In the genomic region with DNA sequence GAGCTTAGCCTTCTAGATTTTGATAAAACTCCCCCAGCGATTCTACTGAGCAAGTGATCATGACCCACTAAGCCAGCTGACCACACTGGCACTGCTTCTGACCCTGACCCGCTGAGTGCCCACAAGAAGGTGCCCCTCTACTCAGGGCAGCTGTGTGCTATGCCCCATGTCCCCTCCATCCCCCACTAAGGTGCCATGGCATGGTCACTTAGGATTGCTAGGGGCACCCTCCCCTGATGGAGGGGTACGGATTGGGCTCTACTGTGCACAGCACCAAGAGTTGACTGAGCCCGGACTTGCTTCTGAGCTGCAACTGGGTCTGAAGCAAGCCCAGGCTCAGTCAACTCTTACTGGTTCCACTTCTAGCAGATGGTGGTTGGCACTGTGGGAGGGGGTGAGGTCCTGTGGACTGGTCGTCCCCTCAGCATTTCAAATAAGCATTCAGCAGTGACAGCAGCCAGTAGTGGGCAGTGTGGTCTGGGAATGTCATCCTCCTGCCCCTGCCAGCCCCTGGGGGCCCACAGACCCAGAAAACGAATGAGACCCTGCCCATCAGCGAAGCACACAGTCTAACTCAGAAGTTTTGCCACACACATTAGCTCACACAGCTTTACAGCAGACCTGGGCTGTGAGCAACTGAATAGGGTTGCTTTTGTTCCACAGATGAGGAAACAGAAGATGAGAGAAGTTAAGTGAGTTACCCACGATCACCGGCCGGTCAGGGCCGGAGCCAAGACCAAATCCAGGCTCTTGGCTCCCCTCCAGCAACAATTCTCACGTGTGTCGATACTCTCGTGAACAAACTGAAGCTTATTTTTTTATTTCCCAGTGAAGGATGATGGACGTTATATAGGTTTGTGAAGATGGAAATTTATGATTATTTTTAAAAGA, we compare ENCODE assay signal across 14 cellular contexts. TPM values are rescaled to one million over a fixed set of nuclear protein-coding genes. Genes with fewer than 3 reads are reported as not detected.
DNase-seq lines count a peak whose midpoint lies in the region; ATAC-seq and TF ChIP-seq lines count a peak whose summit lies in the region.
"Had no signal": no experiment of that assay in that cellular context is flagged by ENCODE, and none has a peak within 500 bp of the region (broad histone marks: within the 10 kb centered on the region; RNA-seq: fewer than 3 reads in every experiment).

No MANE protein-coding gene starts in this region.

- no peaks in the 10 kb centered on the region for H3K36me3 ChIP-seq in smooth muscle cell (ENCODE audit: low read depth)

- peaks cover 4% of the 10 kb centered on the region for H3K36me3 Mint-ChIP-seq in T-helper 17 cell (ENCODE audit: low read depth)
- H3K36me3 Mint-ChIP-seq in immature natural killer cell: peaks cover 6 to 8% (median 7%) of the 10 kb centered on the region in 3 donors

- peak overlapping the region; percentile 12 for H3K9ac ChIP-seq in smooth muscle cell (ENCODE audit: low read depth)

- H3F3A ChIP-seq in smooth muscle cell (ENCODE audit: low read depth): peaks cover 32% of the 10 kb centered on the region

- no peaks in the 10 kb centered on the region for H4K20me1 ChIP-seq in smooth muscle cell (ENCODE audit: low read depth)

- no peaks in the 10 kb centered on the region for H3K79me2 ChIP-seq in smooth muscle cell (ENCODE audit: low read depth)

- peak; percentile 5 for TF ChIP-seq CTCF in GM20000 (IDR thresholded peaks at IDR 0.05; ENCODE audit: extremely low read depth, missing control alignments)
- TF ChIP-seq CTCF in smooth muscle cell (IDR thresholded peaks at IDR 0.05; ENCODE audit: borderline replicate concordance, insufficient read depth, poor library complexity, severe bottlenecking): no peak

- WGBS in smooth muscle cell (ENCODE audit: low lambda C conversion rate): 66% methylated on average over 15 of the region's 15 CpGs

- ATAC-seq in T-helper 17 cell: no peak
- ATAC-seq in GM21576 (IDR thresholded peaks at IDR 0.05; ENCODE audit: unreplicated experiment): no peak
- ATAC-seq in HG03159 (IDR thresholded peaks at IDR 0.05; ENCODE audit: unreplicated experiment): no peak

- H3K27ac Mint-ChIP-seq in T-helper 17 cell: peak overlapping the region; percentile 16
- H3K27ac Mint-ChIP-seq in immature natural killer cell: peak overlapping the region in 4 of 6 donors; percentile 17 to 75 (median 60)

- H3K4me2 ChIP-seq in smooth muscle cell: peak overlapping the region; percentile 34

- H3K9me3 ChIP-seq in T-helper 17 cell (ENCODE audit: control insufficient read depth, low read length, poor library complexity, severe bottlenecking) (no peaks in the 10 kb centered on the region), smooth muscle cell (replicated peaks; ENCODE audit: low read depth) (no peaks in the 10 kb centered on the region)
- H3K9me3 ChIP-seq: Caco-2 had no signal

- H3K4me3 ChIP-seq in smooth muscle cell: no peak overlapping the region

- H3K9me3 Mint-ChIP-seq in immature natural killer cell: no peaks in the 10 kb centered on the region

- H3K4me3 Mint-ChIP-seq in T-helper 17 cell (no peak overlapping the region), immature natural killer cell (no peak overlapping the region)

- peak overlapping the region; percentile 88 for H3K27ac ChIP-seq in smooth muscle cell (ENCODE audit: low read depth)
- H3K27ac ChIP-seq: HL-60 had no signal

- no peak overlapping the region for H2AFZ ChIP-seq in smooth muscle cell (ENCODE audit: low read depth)

- no peaks in the 10 kb centered on the region for H3K27me3 Mint-ChIP-seq in T-helper 17 cell
- H3K27me3 Mint-ChIP-seq in immature natural killer cell (ENCODE audit: low read depth in 3 of 3): peaks cover 2 to 3% (median 3%) of the 10 kb centered on the region in 3 donors

- no peak for DNase-seq in GM20000 (ENCODE audit: low spot score)
- no peak for DNase-seq in T-helper 17 cell
- no peak for DNase-seq in immature natural killer cell
- no peak for DNase-seq in smooth muscle cell (lab: John Stamatoyannopoulos, UW; ENCODE audit: unreplicated experiment)
- DNase-seq in islet precursor cell: no peak
- DNase-seq: activated CD4-positive, alpha-beta T cell treated with anti-CD3 and anti-CD28 coated beads, Interleukin-2, amount 50 U/mL, for 4 hours; Caco-2; mesendoderm; MM.1S; NCI-H2171 treated with DMSO at 0.1 percent for 48 hours; T-helper 2 cell had no signal

- peaks cover 42% of the 10 kb centered on the region for H3K4me1 ChIP-seq in smooth muscle cell (ENCODE audit: low read depth)

- H3K27me3 ChIP-seq in smooth muscle cell (ENCODE audit: low read depth): no peaks in the 10 kb centered on the region

- H3K4me1 Mint-ChIP-seq in T-helper 17 cell: peaks cover 14% of the 10 kb centered on the region
- peaks cover 19 to 28% of the 10 kb centered on the region in 2 donors for H3K4me1 Mint-ChIP-seq in immature natural killer cell

RNA-seq across cellular contexts. Expression of a gene that starts 52.1 kb away (rescaled TPM):
- total RNA-seq in T-helper 17 cell (100 to 1,000 TPM; 114 to 153 TPM), smooth muscle cell (106 and 120 TPM in 2 replicates)
- polyA plus RNA-seq in immature natural killer cell (10 to 100 TPM; 27.2 to 54.3 (median 28.7) TPM), smooth muscle cell (70.8 and 72.6 TPM in 2 replicates)
